ENCODE assay signal across 9 cellular contexts in the genomic region with DNA sequence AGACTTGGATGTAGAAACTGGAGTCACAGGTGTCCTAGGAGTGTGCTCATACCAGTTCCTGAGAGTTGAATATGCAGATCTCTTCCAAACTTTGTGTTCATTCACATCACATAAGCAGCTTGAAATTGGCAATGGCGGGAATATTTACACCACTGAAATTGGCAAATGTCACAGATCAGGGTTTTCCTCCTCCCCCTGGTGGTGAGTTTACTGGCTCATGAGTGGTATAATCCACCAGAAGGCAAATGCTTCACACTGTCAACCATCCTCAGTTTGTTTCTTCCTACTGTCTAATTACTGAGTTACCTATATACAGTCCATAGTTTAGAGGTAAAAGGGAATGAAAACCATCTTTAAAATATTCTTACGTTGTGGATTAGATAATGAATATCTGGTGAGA.
DNase-seq lines count a peak whose midpoint lies in the region; ATAC-seq and TF ChIP-seq lines count a peak whose summit lies in the region.
"Had no signal": no experiment of that assay in that cellular context is flagged by ENCODE, and none has a peak within 500 bp of the region (broad histone marks: within the 10 kb centered on the region; RNA-seq: fewer than 3 reads in every experiment).

No MANE protein-coding gene starts in this region.

- peak; percentile 47 for ATAC-seq in GM18909 (IDR thresholded peaks at IDR 0.05; ENCODE audit: poor library complexity, unreplicated experiment)
- no peak for ATAC-seq in GM21423 (IDR thresholded peaks at IDR 0.05; ENCODE audit: unreplicated experiment)
- no peak for ATAC-seq in GM21381 (IDR thresholded peaks at IDR 0.05; ENCODE audit: unreplicated experiment)

- DNase-seq in LHCN-M2 (ENCODE audit: low read depth) (peak; percentile 4), choroid plexus epithelial cell (ENCODE audit: low read depth) (no peak), amniotic stem cell (lab: John Stamatoyannopoulos, UW) (no peak), NCI-H1092 (lab: John Stamatoyannopoulos, UW) (no peak)

- H3K27ac ChIP-seq in C4-2B: no peak overlapping the region
- H3K27ac ChIP-seq: skin epidermis had no signal

- TF ChIP-seq CTCF in C4-2B (conservative IDR thresholded peaks at IDR 0.05) (peak; percentile 29), choroid plexus epithelial cell (conservative IDR thresholded peaks at IDR 0.05; ENCODE audit: low read depth, low read length) (peak; percentile 33)

- no peak overlapping the region for H3K4me3 ChIP-seq in choroid plexus epithelial cell (ENCODE audit: low read depth, low read length)
- H3K4me3 ChIP-seq: skin epidermis had no signal
